ENCODE assay signal across 22 cellular contexts in genomic region chr16:2938206-2938605, GRCh38. TPM values are rescaled to one million over a fixed set of nuclear protein-coding genes. Genes with fewer than 3 reads are reported as not detected.
DNase-seq lines count a peak whose midpoint lies in the region; ATAC-seq and TF ChIP-seq lines count a peak whose summit lies in the region.
"Had no signal": no experiment of that assay in that cellular context is flagged by ENCODE, and none has a peak within 500 bp of the region (broad histone marks: within the 10 kb centered on the region; RNA-seq: fewer than 3 reads in every experiment).

No MANE protein-coding gene starts in this region.

- H3K27me3 ChIP-seq in BLaER1 (no peaks in the 10 kb centered on the region), Panc1 (ENCODE audit: control insufficient read depth, insufficient read depth, low read length) (no peaks in the 10 kb centered on the region), osteoblast (ENCODE audit: insufficient read depth, low read length) (no peaks in the 10 kb centered on the region), uterus (no peaks in the 10 kb centered on the region)
- peaks cover 0 to 15% (median 0%) of the 10 kb centered on the region in 11 experiments; a peak in 3 of 22 replicates for H3K27me3 ChIP-seq in BLaER1 treated with 17β-estradiol and CSF1 and Interleukin-3, amounts not matched to agents 10 nM and 100 nM
- H3K27me3 ChIP-seq: BE2C had no signal

- 0 out of 2 replicates have a peak, but pooled peaks have one; percentile 9 for ATAC-seq in Panc1
- ATAC-seq in stimulated activated memory B cell treated with anti-CD40 and anti-IgM and Interleukin-4, amounts not matched to agents 10 μg/mL and 1 μg/mL and 100 μg/mL, for 72 hours: no peak

- H3K36me3 ChIP-seq in BLaER1: peaks cover 68% of the 10 kb centered on the region
- H3K36me3 ChIP-seq in BLaER1 treated with 17β-estradiol and CSF1 and Interleukin-3, amounts not matched to agents 10 nM and 100 nM: peaks cover 43 to 86% (median 63%) of the 10 kb centered on the region in 11 experiments
- H3K36me3 ChIP-seq in Panc1 (ENCODE audit: control insufficient read depth, insufficient read depth, low read length): no peaks in the 10 kb centered on the region
- peaks cover 53% of the 10 kb centered on the region for H3K36me3 ChIP-seq in osteoblast (ENCODE audit: insufficient read depth, low read length)
- H3K36me3 ChIP-seq in uterus: no peaks in the 10 kb centered on the region

- in situ Hi-C loops in Panc1 (cut with HindIII; ENCODE audit: low pct_unique_long_range_greater_than_20kb, low sequenced_read_pairs) (no loop called here), G401 (cut with HindIII; ENCODE audit: low sequenced_read_pairs) (no loop called here)

- H3K27ac Mint-ChIP-seq in stimulated activated memory B cell treated with anti-CD40 and anti-IgM and Interleukin-4, amounts not matched to agents 10 μg/mL and 1 μg/mL and 100 μg/mL, for 72 hours: no peak overlapping the region
- H3K27ac Mint-ChIP-seq: CD4-positive, alpha-beta memory T cell; CD4-positive, CD25-positive, alpha-beta regulatory T cell; CD8-positive, alpha-beta memory T cell had no signal

- BruUV-seq in Panc1 (replicated peaks; lab: Mats Ljungman, UMichigan): no TSS peak

- H4K20me1 ChIP-seq in BLaER1 (peaks cover 18% of the 10 kb centered on the region), osteoblast (ENCODE audit: insufficient read depth, low read length) (no peaks in the 10 kb centered on the region)
- H4K20me1 ChIP-seq in BLaER1 treated with 17β-estradiol and CSF1 and Interleukin-3, amounts not matched to agents 10 nM and 100 nM: peaks cover 16 to 51% (median 33%) of the 10 kb centered on the region in 11 experiments; a peak in 18 of 22 replicates

- H3K9me3 ChIP-seq in BLaER1 (no peaks in the 10 kb centered on the region), Panc1 (ENCODE audit: control insufficient read depth, insufficient read depth, low read depth, low read length) (no peaks in the 10 kb centered on the region), osteoblast (ENCODE audit: low read depth, low read length) (no peaks in the 10 kb centered on the region), uterus (no peaks in the 10 kb centered on the region)
- no peaks in the 10 kb centered on the region for H3K9me3 ChIP-seq in BLaER1 treated with 17β-estradiol and CSF1 and Interleukin-3, amounts not matched to agents 10 nM and 100 nM (replicated peaks in 1 of 11)
- H3K9me3 ChIP-seq: BE2C had no signal

- no peak for TF ChIP-seq POLR2A in uterus (IDR thresholded peaks at IDR 0.05)

- no peak overlapping the region for H3K4me3 Mint-ChIP-seq in stimulated activated memory B cell treated with anti-CD40 and anti-IgM and Interleukin-4, amounts not matched to agents 10 μg/mL and 1 μg/mL and 100 μg/mL, for 72 hours
- H3K4me3 Mint-ChIP-seq: CD14-positive monocyte; CD4-positive, alpha-beta memory T cell; CD4-positive, CD25-positive, alpha-beta regulatory T cell; CD8-positive, alpha-beta memory T cell had no signal

- intact Hi-C loops in Panc1 (cut with micrococcal nuclease; ENCODE audit: unreplicated experiment) (no loop called here), uterus (cut with DNase I; ENCODE audit: low total_unique reads) (no loop called here)

- H3K27ac ChIP-seq in BLaER1: peak overlapping the region; percentile 71
- H3K27ac ChIP-seq in BLaER1 treated with 17β-estradiol and CSF1 and Interleukin-3, amounts not matched to agents 10 nM and 100 nM: peak overlapping the region in 4 of 11 experiments; percentile 5 to 54 (median 30); a peak in 3 of 22 replicates
- H3K27ac ChIP-seq in Panc1 (ENCODE audit: low read length): no peak overlapping the region
- H3K27ac ChIP-seq in osteoblast (ENCODE audit: low read depth, low read length): no peak overlapping the region
- no peak overlapping the region for H3K27ac ChIP-seq in uterus

- H2AFZ ChIP-seq in osteoblast (ENCODE audit: low read length): no peak overlapping the region

- H3K79me2 ChIP-seq in osteoblast (ENCODE audit: insufficient read depth, low read length): no peaks in the 10 kb centered on the region

- H3K9ac ChIP-seq in BLaER1: peak overlapping the region; percentile 45; the same call in 1 of the 2 replicates
- H3K9ac ChIP-seq in BLaER1 treated with 17β-estradiol and CSF1 and Interleukin-3, amounts not matched to agents 10 nM and 100 nM: peak overlapping the region in 5 of 11 experiments; percentile 18 to 59 (median 31); a peak in 7 of 22 replicates

- POLR2A ChIA-PET in Panc1 (lab: Charles Lee): no interaction called here

- DNase-seq in Panc1 (ENCODE audit: low read depth, low spot score) (no peak), osteoblast (ENCODE audit: insufficient read length, low spot score, missing footprints) (peak; percentile 23), uterus (no peak), G401 (ENCODE audit: low spot score) (no peak)
- DNase-seq: 8988T; ACHN; BE2C; CD4-positive, alpha-beta memory T cell; CD4-positive, CD25-positive, alpha-beta regulatory T cell; CD8-positive, alpha-beta memory T cell; COR-L47; DMS 273 treated with DMSO at 0.1 percent for 48 hours; DMS153; DMS53; DMS79; DND-41; EL; GF-D8 had no signal

- no peaks in the 10 kb centered on the region for H3K27me3 Mint-ChIP-seq in stimulated activated memory B cell treated with anti-CD40 and anti-IgM and Interleukin-4, amounts not matched to agents 10 μg/mL and 1 μg/mL and 100 μg/mL, for 72 hours
- H3K27me3 Mint-ChIP-seq: CD4-positive, alpha-beta memory T cell; CD4-positive, CD25-positive, alpha-beta regulatory T cell; CD8-positive, alpha-beta memory T cell had no signal

- peaks cover 9% of the 10 kb centered on the region for H3K4me1 Mint-ChIP-seq in stimulated activated memory B cell treated with anti-CD40 and anti-IgM and Interleukin-4, amounts not matched to agents 10 μg/mL and 1 μg/mL and 100 μg/mL, for 72 hours
- H3K4me1 Mint-ChIP-seq: CD14-positive monocyte; CD4-positive, alpha-beta memory T cell; CD4-positive, CD25-positive, alpha-beta regulatory T cell; CD8-positive, alpha-beta memory T cell had no signal

- TF ChIP-seq CTCF in Panc1 (IDR thresholded peaks at IDR 0.05): no peak
- TF ChIP-seq CTCF in osteoblast (IDR thresholded peaks at IDR 0.05; ENCODE audit: extremely low read depth, low read depth, low read length): no peak
- no peak for TF ChIP-seq CTCF in uterus (IDR thresholded peaks at IDR 0.05)

- peaks cover 71% of the 10 kb centered on the region for H3K36me3 Mint-ChIP-seq in stimulated activated memory B cell treated with anti-CD40 and anti-IgM and Interleukin-4, amounts not matched to agents 10 μg/mL and 1 μg/mL and 100 μg/mL, for 72 hours

- peak overlapping the region; percentile 47; the same call in 1 of the 2 replicates for H3K4me3 ChIP-seq in BLaER1
- H3K4me3 ChIP-seq in BLaER1 treated with 17β-estradiol and CSF1 and Interleukin-3, amounts not matched to agents 10 nM and 100 nM: 0 out of 20 replicates have a peak overlapping the region, but pooled peaks of 1 of the 10 experiments have one; percentile 1
- H3K4me3 ChIP-seq in Panc1 (ENCODE audit: low read depth in 2 of 2, low read length in 2 of 2): no peak overlapping the region
- H3K4me3 ChIP-seq in osteoblast (ENCODE audit: insufficient read depth, low read length): no peak overlapping the region
- H3K4me3 ChIP-seq in uterus: no peak overlapping the region

- H3K4me1 ChIP-seq in BLaER1: peaks cover 93% of the 10 kb centered on the region
- H3K4me1 ChIP-seq in BLaER1 treated with 17β-estradiol and CSF1 and Interleukin-3, amounts not matched to agents 10 nM and 100 nM: peaks cover 40 to 92% (median 78%) of the 10 kb centered on the region in 10 experiments
- H3K4me1 ChIP-seq in Panc1 (ENCODE audit: control insufficient read depth, insufficient read depth, low read length): no peaks in the 10 kb centered on the region
- H3K4me1 ChIP-seq in osteoblast (ENCODE audit: insufficient read depth, low read length): no peaks in the 10 kb centered on the region
- no peaks in the 10 kb centered on the region for H3K4me1 ChIP-seq in uterus
- H3K4me1 ChIP-seq: BE2C had no signal

- H3K9me3 Mint-ChIP-seq in stimulated activated memory B cell treated with anti-CD40 and anti-IgM and Interleukin-4, amounts not matched to agents 10 μg/mL and 1 μg/mL and 100 μg/mL, for 72 hours: no peaks in the 10 kb centered on the region
- H3K9me3 Mint-ChIP-seq: CD14-positive monocyte; CD4-positive, CD25-positive, alpha-beta regulatory T cell; CD8-positive, alpha-beta memory T cell had no signal

- H3K4me2 ChIP-seq in BLaER1: peak overlapping the region; percentile 94
- H3K4me2 ChIP-seq in BLaER1 treated with 17β-estradiol and CSF1 and Interleukin-3, amounts not matched to agents 10 nM and 100 nM: peak overlapping the region; percentile 49 to 97 (median 90); a peak in 21 of 22 replicates
- H3K4me2 ChIP-seq in osteoblast (ENCODE audit: insufficient read depth, low read length): no peak overlapping the region

- CTCF ChIA-PET in Panc1 (lab: Charles Lee): no interaction called here

RNA-seq across cellular contexts. Expression of gene KREMEN2, which starts 25.9 kb away (rescaled TPM):
- total RNA-seq in Panc1 (2021; ENCODE audit: unreplicated experiment) (10.8 TPM), osteoblast (not detected in 2 replicates), uterus (under 1 TPM in 1 of 4 donors, not detected in 3; 0.41 TPM)
- 12.1 TPM for polyA plus RNA-seq in Panc1 (2012; ENCODE audit: insufficient read length)
- 64.8 and 80.7 TPM in 2 replicates for total RNA-seq in G401 (2014; rRNA removed; shearing (Covaris generic))
- total RNA-seq: CD4-positive, alpha-beta memory T cell; CD4-positive, CD25-positive, alpha-beta regulatory T cell; CD8-positive, alpha-beta memory T cell had no signal
- polyA plus RNA-seq: CD14-positive monocyte; CD4-positive, alpha-beta memory T cell; CD4-positive, CD25-positive, alpha-beta regulatory T cell; CD8-positive, alpha-beta memory T cell had no signal

RNA-seq across cellular contexts. Expression of gene FLYWCH1, which starts 26.5 kb away (rescaled TPM):
- total RNA-seq in Panc1 (2021; ENCODE audit: unreplicated experiment) (67.9 TPM), osteoblast (48.3 and 56.5 TPM in 2 replicates), uterus (10 to 100 TPM; 11.5 to 62.3 (median 27.2) TPM)
- 76.9 TPM for polyA plus RNA-seq in Panc1 (2012; ENCODE audit: insufficient read length)
- total RNA-seq in G401 (2014; rRNA removed; shearing (Covaris generic)): 51.8 and 52.7 TPM in 2 replicates

RNA-seq across cellular contexts. Expression of gene PAQR4, which starts 30.9 kb away (rescaled TPM):
- 51.8 TPM for total RNA-seq in Panc1 (2021; ENCODE audit: unreplicated experiment)
- 52.6 TPM for polyA plus RNA-seq in Panc1 (2012; ENCODE audit: insufficient read length)
- total RNA-seq in osteoblast: 1.5 and 1.8 TPM in 2 replicates
- total RNA-seq in uterus: 1 to 10 TPM in 3 of 4 donors, under 1 TPM in 1; 0.26 to 4.8 (median 2.5) TPM
- total RNA-seq in G401 (2014; rRNA removed; shearing (Covaris generic)): 29.0 and 43.4 TPM in 2 replicates

RNA-seq across cellular contexts. Expression of gene PKMYT1, which starts 42.0 kb away (rescaled TPM):
- total RNA-seq in Panc1 (2021; ENCODE audit: unreplicated experiment) (105 TPM), osteoblast (1.4 and 2.1 TPM in 2 replicates), uterus (1 to 10 TPM in 1 of 4 donors, not detected in 3; 6.1 TPM)
- polyA plus RNA-seq in Panc1 (2012; ENCODE audit: insufficient read length): 58.1 TPM
- 9.3 and 19.0 TPM in 2 replicates for total RNA-seq in G401 (2014; rRNA removed; shearing (Covaris generic))
- polyA plus RNA-seq: CD4-positive, alpha-beta memory T cell had no signal

RNA-seq across cellular contexts. Expression of gene FLYWCH2, which starts 55.2 kb away (rescaled TPM):
- total RNA-seq in Panc1 (2021; ENCODE audit: unreplicated experiment) (77.3 TPM), osteoblast (38.7 and 43.6 TPM in 2 replicates), uterus (100 to 1,000 TPM in 1 of 4 donors, 10 to 100 TPM in 3; 27.9 to 223 (median 40.9) TPM)
- polyA plus RNA-seq in Panc1 (2012; ENCODE audit: insufficient read length): 161 TPM
- 91.6 and 137 TPM in 2 replicates for total RNA-seq in G401 (2014; rRNA removed; shearing (Covaris generic))
